10 cellular contexts compared by ENCODE assay signal in genomic region chr17:50111687-50112655, GRCh38. TPM values are rescaled to one million over a fixed set of nuclear protein-coding genes. Genes with fewer than 3 reads are reported as not detected.
DNase-seq lines count a peak whose midpoint lies in the region; ATAC-seq and TF ChIP-seq lines count a peak whose summit lies in the region.
"Had no signal": no experiment of that assay in that cellular context is flagged by ENCODE, and none has a peak within 500 bp of the region (broad histone marks: within the 10 kb centered on the region; RNA-seq: fewer than 3 reads in every experiment).

No MANE protein-coding gene starts in this region.

- H3K36me3 ChIP-seq in endodermal cell (ENCODE audit: control insufficient read depth, insufficient read depth, low read length) (peaks cover 5% of the 10 kb centered on the region), mesenchymal stem cell (ENCODE audit: control insufficient read depth in 1 of 2, insufficient read depth in 2 of 2, low read depth in 1 of 2, low read length in 2 of 2) (peaks cover 39 to 87% of the 10 kb centered on the region in 2 experiments), tibial artery (peaks cover 26 to 37% (median 34%) of the 10 kb centered on the region in 3 donors)

- H3K4me1 ChIP-seq in endodermal cell (ENCODE audit: control insufficient read depth, insufficient read depth, low read length) (peaks cover 9% of the 10 kb centered on the region), mesenchymal stem cell (ENCODE audit: control insufficient read depth, insufficient read depth, low read depth, low read length) (peaks cover 43% of the 10 kb centered on the region), tibial artery (peaks cover 13 to 34% (median 31%) of the 10 kb centered on the region in 4 donors)

- intact Hi-C loops in tibial artery (cut with DNase I; ENCODE audit: low total_unique reads): loop anchor here (10.0 kb wide), 1 partner anchor 53 kb away; the partner anchor contains the start of gene SGCA

- no peak overlapping the region for H3K9ac ChIP-seq in endodermal cell (ENCODE audit: extremely low read depth, low read length, poor library complexity, severe bottlenecking)
- no peak overlapping the region for H3K9ac ChIP-seq in mesenchymal stem cell (ENCODE audit: low read length)

- no peaks in the 10 kb centered on the region for H3K9me3 Mint-ChIP-seq in endodermal cell

- peak; percentile 83 for DNase-seq in NCI-H1694 (lab: John Stamatoyannopoulos, UW)
- DNase-seq in endodermal cell: peak; percentile 69
- DNase-seq in mesenchymal stem cell: no peak
- peak; percentile 73 to 94 for DNase-seq in tibial artery
- no peak for DNase-seq in stimulated activated naive CD8-positive, alpha-beta T cell treated with anti-CD3 and anti-CD28 coated beads, Interleukin-15, Interleukin-2, amounts not matched to agents 100 U/mL and 50 U/mL, for 24 hours
- DNase-seq: activated CD4-positive, alpha-beta T cell treated with anti-CD3 and anti-CD28 coated beads, Interleukin-2, amount 50 U/mL, for 48 hours had no signal

- peaks cover 1% of the 10 kb centered on the region for H3K36me3 Mint-ChIP-seq in endodermal cell (ENCODE audit: low read depth)

- H3K23ac ChIP-seq in mesenchymal stem cell (ENCODE audit: low read length in 2 of 2): no peak overlapping the region

- H3K9me3 ChIP-seq in endodermal cell (ENCODE audit: control insufficient read depth, low read length) (no peaks in the 10 kb centered on the region), mesenchymal stem cell (ENCODE audit: control insufficient read depth, low read length) (no peaks in the 10 kb centered on the region), tibial artery (no peaks in the 10 kb centered on the region)

- 67 to 80% methylated on average over 1 to 13 of the region's 13 CpGs for WGBS in endodermal cell (ENCODE audit: insufficient coverage in 1 of 2, insufficient read length in 1 of 2), 2 experiments
- 68% methylated on average over 11 of the region's 13 CpGs for WGBS in mesenchymal stem cell

- H2AK5ac ChIP-seq in mesenchymal stem cell (ENCODE audit: low read length, severe bottlenecking): peak overlapping the region; percentile 50

- H2BK12ac ChIP-seq in mesenchymal stem cell (ENCODE audit: low read length in 2 of 2): peak overlapping the region in 1 of 2 experiments; percentile 42

- ATAC-seq in stimulated activated naive CD8-positive, alpha-beta T cell treated with anti-CD3 and anti-CD28 coated beads, Interleukin-15, Interleukin-2, amounts not matched to agents 100 U/mL and 50 U/mL, for 24 hours: no peak
- ATAC-seq in HG03354 (IDR thresholded peaks at IDR 0.05; ENCODE audit: poor library complexity, severe bottlenecking, unreplicated experiment): no peak
- ATAC-seq in HG03342 (IDR thresholded peaks at IDR 0.05; ENCODE audit: unreplicated experiment): no peak
- no peak for ATAC-seq in GM21447 (IDR thresholded peaks at IDR 0.05; ENCODE audit: unreplicated experiment)

- no peak overlapping the region for H2BK5ac ChIP-seq in mesenchymal stem cell (ENCODE audit: low read depth, low read length, poor library complexity, severe bottlenecking)

- H3K27ac ChIP-seq in endodermal cell (ENCODE audit: low read depth, low read length) (peak overlapping the region; percentile 77), mesenchymal stem cell (ENCODE audit: low read length, poor library complexity, severe bottlenecking) (no peak overlapping the region), tibial artery (peak overlapping the region; percentile 98 to 99)

- H3K4me3 Mint-ChIP-seq in endodermal cell: no peak overlapping the region

- H3K4me2 ChIP-seq in mesenchymal stem cell (ENCODE audit: low read length, poor library complexity, severe bottlenecking): no peak overlapping the region

- peaks cover 2% of the 10 kb centered on the region for H3K79me1 ChIP-seq in mesenchymal stem cell (replicated peaks; ENCODE audit: low read length, poor library complexity, severe bottlenecking)

- H3K4me3 ChIP-seq in endodermal cell (ENCODE audit: low read length) (no peak overlapping the region), mesenchymal stem cell (ENCODE audit: insufficient read depth in 1 of 2, low read depth in 1 of 2, low read length in 2 of 2) (no peak overlapping the region), tibial artery (peak overlapping the region in 1 of 2 donors; percentile 9)

- no peak overlapping the region for H2AFZ ChIP-seq in mesenchymal stem cell (ENCODE audit: low read depth, low read length)

- TF ChIP-seq CTCF in endodermal cell (conservative IDR thresholded peaks at IDR 0.05): peak; percentile 16
- no peak for TF ChIP-seq CTCF in tibial artery (IDR thresholded peaks at IDR 0.05)

- H3K27me3 Mint-ChIP-seq in endodermal cell (ENCODE audit: insufficient read depth): no peaks in the 10 kb centered on the region

- peak overlapping the region in 1 of 2 experiments; percentile 44 for H3K14ac ChIP-seq in mesenchymal stem cell (ENCODE audit: low read length in 2 of 2)

- no peak overlapping the region for H3K27ac Mint-ChIP-seq in endodermal cell

- peak overlapping the region; percentile 23 for H4K91ac ChIP-seq in mesenchymal stem cell (ENCODE audit: low read length)

- no peak overlapping the region for H2BK120ac ChIP-seq in mesenchymal stem cell (ENCODE audit: low read depth, low read length)

- H3K4ac ChIP-seq in mesenchymal stem cell (ENCODE audit: low read depth in 1 of 2, low read length in 2 of 2): peak overlapping the region in 1 of 2 experiments; percentile 13

- no peak overlapping the region for H2BK15ac ChIP-seq in mesenchymal stem cell (ENCODE audit: low read depth, poor library complexity, severe bottlenecking)

- H3K27me3 ChIP-seq in endodermal cell (ENCODE audit: control insufficient read depth, insufficient read depth, low read length, poor library complexity, severe bottlenecking) (no peaks in the 10 kb centered on the region), mesenchymal stem cell (ENCODE audit: control insufficient read depth in 1 of 2, insufficient read depth in 1 of 2, low read length in 2 of 2) (peaks cover 0 to 7% of the 10 kb centered on the region in 2 experiments), tibial artery (no peaks in the 10 kb centered on the region)

- H4K8ac ChIP-seq in mesenchymal stem cell (ENCODE audit: low read length): peak overlapping the region; percentile 52

- peak overlapping the region; percentile 35 to 59 for H3K18ac ChIP-seq in mesenchymal stem cell (ENCODE audit: low read depth in 1 of 2, low read length in 2 of 2)

- peaks cover 14% of the 10 kb centered on the region for H3K4me1 Mint-ChIP-seq in endodermal cell

RNA-seq across cellular contexts. Expression of gene PDK2, which starts 16.8 kb away (rescaled TPM):
- 10 to 100 TPM; 23.0 to 24.2 TPM for total RNA-seq in endodermal cell
- 24.0 TPM for polyA plus RNA-seq in endodermal cell (2013, experiment 1 of 2)
- polyA plus RNA-seq in endodermal cell (2013, experiment 2 of 2): 20.7 TPM
- 43.1 TPM for polyA plus RNA-seq in mesenchymal stem cell (2013, experiment 1 of 2)
- 39.6 TPM for polyA plus RNA-seq in mesenchymal stem cell (2013, experiment 2 of 2)

RNA-seq across cellular contexts. Expression of gene SAMD14, which starts 18.0 kb away (rescaled TPM):
- total RNA-seq in endodermal cell: 10 to 100 TPM in 1 of 2 donors, 1 to 10 TPM in 1; 9.5 to 23.2 TPM
- polyA plus RNA-seq in endodermal cell (2013, experiment 1 of 2): 28.9 TPM
- polyA plus RNA-seq in endodermal cell (2013, experiment 2 of 2): 28.6 TPM
- 17.9 TPM for polyA plus RNA-seq in mesenchymal stem cell (2013, experiment 1 of 2)
- polyA plus RNA-seq in mesenchymal stem cell (2013, experiment 2 of 2): 17.2 TPM

RNA-seq across cellular contexts. Expression of gene PPP1R9B, which starts 38.5 kb away (rescaled TPM):
- 10 to 100 TPM; 24.1 to 34.6 TPM for total RNA-seq in endodermal cell
- 27.5 TPM for polyA plus RNA-seq in endodermal cell (2013, experiment 1 of 2)
- 28.4 TPM for polyA plus RNA-seq in endodermal cell (2013, experiment 2 of 2)
- polyA plus RNA-seq in mesenchymal stem cell (2013, experiment 1 of 2): 34.9 TPM
- polyA plus RNA-seq in mesenchymal stem cell (2013, experiment 2 of 2): 33.0 TPM

RNA-seq across cellular contexts. Expression of gene SGCA, which starts 53.8 kb away (rescaled TPM):
- total RNA-seq in endodermal cell: 1 to 10 TPM in 1 of 2 donors, under 1 TPM in 1; 0.51 to 2.6 TPM
- polyA plus RNA-seq in endodermal cell (2013, experiment 1 of 2): 0.75 TPM
- polyA plus RNA-seq in endodermal cell (2013, experiment 2 of 2): 0.46 TPM
- polyA plus RNA-seq in mesenchymal stem cell (2013, experiment 1 of 2): 0.14 TPM
- 0.08 TPM for polyA plus RNA-seq in mesenchymal stem cell (2013, experiment 2 of 2)
- total RNA-seq: bronchial epithelial cell had no signal

RNA-seq across cellular contexts. Expression of gene ITGA3, which starts 56.1 kb away (rescaled TPM):
- 10 to 100 TPM; 16.6 to 21.7 TPM for total RNA-seq in endodermal cell
- polyA plus RNA-seq in endodermal cell (2013, experiment 1 of 2): 12.1 TPM
- polyA plus RNA-seq in endodermal cell (2013, experiment 2 of 2): 14.6 TPM
- polyA plus RNA-seq in mesenchymal stem cell (2013, experiment 1 of 2): 136 TPM
- 138 TPM for polyA plus RNA-seq in mesenchymal stem cell (2013, experiment 2 of 2)

Comparison
In these comparisons a context has a peak if more than half of its experiments do, and no peak if none do; other contexts are left out.
1. DNase-seq: peak in NCI-H1694 (single experiment), endodermal cell (single experiment) and tibial artery (2 of 2); none in mesenchymal stem cell (single experiment) and stimulated activated naive CD8-positive, alpha-beta T cell treated with anti-CD3 and anti-CD28 coated beads, Interleukin-15, Interleukin-2, amounts not matched to agents 100 U/mL and 50 U/mL, for 24 hours (single experiment).